ENCODE assay signal across 21 cellular contexts in genomic region chr14:97166497-97166896, GRCh38.
"Had no signal": no experiment of that assay in that cellular context is flagged by ENCODE, and none has a peak within 500 bp of the region (broad histone marks: within the 10 kb centered on the region; RNA-seq: fewer than 3 reads in every experiment).

No MANE protein-coding gene starts in this region.

- H3K4me2 ChIP-seq: hepatocyte, neural progenitor cell had no signal

- H3K4me1 ChIP-seq: ascending aorta, esophagus muscularis mucosa, left ventricle myocardium inferior, neural progenitor cell had no signal

- H3K36me3 Mint-ChIP-seq: activated naive CD4-positive, alpha-beta T cell treated with anti-CD3 and anti-CD28 coated beads, Interleukin-2, amount 50 U/mL, for 72 hours; immature natural killer cell; naive thymus-derived CD8-positive, alpha-beta T cell; neural progenitor cell; type B pancreatic cell had no signal

- H3K27ac ChIP-seq: ascending aorta, brain microvascular endothelial cell, esophagus muscularis mucosa, hepatocyte, left ventricle myocardium inferior, neural progenitor cell, thoracic aorta had no signal

- H3K27ac Mint-ChIP-seq: activated CD8-positive, alpha-beta T cell treated with anti-CD3 and anti-CD28 coated beads, Interleukin-2, amount 10 ng/mL, durations not matched to agents 7 days and 5 days; activated naive CD4-positive, alpha-beta T cell treated with anti-CD3 and anti-CD28 coated beads, Interleukin-2, amount 50 U/mL, for 72 hours; immature natural killer cell; naive thymus-derived CD8-positive, alpha-beta T cell; neural progenitor cell; type B pancreatic cell had no signal

- H3K9me3 Mint-ChIP-seq: activated naive CD4-positive, alpha-beta T cell treated with anti-CD3 and anti-CD28 coated beads, Interleukin-2, amount 50 U/mL, for 72 hours; immature natural killer cell; naive thymus-derived CD8-positive, alpha-beta T cell; neural progenitor cell; type B pancreatic cell had no signal

- ATAC-seq: activated CD8-positive, alpha-beta T cell treated with anti-CD3 and anti-CD28 coated beads, Interleukin-2, amount 10 ng/mL, durations not matched to agents 7 days and 5 days; activated naive CD4-positive, alpha-beta T cell treated with anti-CD3 and anti-CD28 coated beads, Interleukin-2, amount 50 U/mL, for 72 hours; naive thymus-derived CD8-positive, alpha-beta T cell had no signal

- H3K27me3 ChIP-seq: ascending aorta, brain microvascular endothelial cell, hepatocyte, neural progenitor cell had no signal

- DNase-seq: activated CD4-positive, alpha-beta T cell treated with anti-CD3 and anti-CD28 coated beads for 1 hour; activated CD4-positive, alpha-beta T cell treated with anti-CD3 and anti-CD28 coated beads, Interleukin-2, amount 50 U/mL, for 1 hour; activated CD8-positive, alpha-beta T cell treated with anti-CD3 and anti-CD28 coated beads, Interleukin-2, amount 10 ng/mL, durations not matched to agents 7 days and 5 days; brain microvascular endothelial cell; dermis blood vessel endothelial cell; effector CD8-positive, alpha-beta T cell; glutamatergic neuron; immature natural killer cell; left ventricle myocardium inferior; naive thymus-derived CD8-positive, alpha-beta T cell; posterior cingulate gyrus; stimulated activated CD4-positive, alpha-beta T cell treated with anti-CD3 and anti-CD28 coated beads, Interleukin-2, amount 100 ng/mL, for 48 hours; stimulated activated CD8-positive, alpha-beta memory T cell treated with anti-CD3 and anti-CD28 coated beads, Interleukin-4, amount 100 ng/mL, for 48 hours; stimulated activated naive CD4-positive, alpha-beta T cell had no signal

- H3K9me3 ChIP-seq: ascending aorta, esophagus muscularis mucosa, thoracic aorta had no signal

- H2AFZ ChIP-seq: hepatocyte, neural progenitor cell had no signal

- H3K4me3 Mint-ChIP-seq: activated CD8-positive, alpha-beta T cell treated with anti-CD3 and anti-CD28 coated beads, Interleukin-2, amount 10 ng/mL, durations not matched to agents 7 days and 5 days; immature natural killer cell; naive thymus-derived CD8-positive, alpha-beta T cell; neural progenitor cell; type B pancreatic cell had no signal

- H3K4me1 Mint-ChIP-seq: immature natural killer cell; naive thymus-derived CD8-positive, alpha-beta T cell had no signal

- H3K4me3 ChIP-seq: ascending aorta, esophagus muscularis mucosa, hepatocyte, left ventricle myocardium inferior, neural progenitor cell, thoracic aorta had no signal

- H3K36me3 ChIP-seq: ascending aorta, brain microvascular endothelial cell, esophagus muscularis mucosa, left ventricle myocardium inferior, neural progenitor cell, thoracic aorta had no signal

- H3K79me2 ChIP-seq: hepatocyte had no signal
